ENCODE assay signal across 18 cellular contexts in genomic region chr11:134044514-134045284, GRCh38.
"Had no signal": no experiment of that assay in that cellular context is flagged by ENCODE, and none has a peak within 500 bp of the region (broad histone marks: within the 10 kb centered on the region; RNA-seq: fewer than 3 reads in every experiment).

No MANE protein-coding gene starts in this region.

- H3K4me1 Mint-ChIP-seq: activated naive CD8-positive, alpha-beta T cell treated with anti-CD3 and anti-CD28 coated beads for 36 hours had no signal

- H3K36me3 Mint-ChIP-seq: activated naive CD8-positive, alpha-beta T cell treated with anti-CD3 and anti-CD28 coated beads for 36 hours had no signal

- H3K27ac ChIP-seq: brain microvascular endothelial cell, lower lobe of right lung, SJSA1, thoracic aorta had no signal

- H3K36me3 ChIP-seq: brain microvascular endothelial cell, lower lobe of right lung, SJSA1, stomach, thoracic aorta had no signal

- H3K4me3 Mint-ChIP-seq: activated naive CD8-positive, alpha-beta T cell treated with anti-CD3 and anti-CD28 coated beads for 36 hours; nephron progenitor cell; T-helper 1 cell treated with Interleukin-12 subunit alpha and Interleukin-12 subunit beta and Interleukin-4 antibody, amounts not matched to agents 30 μg/mL and 1 μg/mL, for 36 hours had no signal

- H3K27ac Mint-ChIP-seq: activated naive CD8-positive, alpha-beta T cell treated with anti-CD3 and anti-CD28 coated beads for 36 hours; nephron progenitor cell; progenitor cell of endocrine pancreas; T-helper 1 cell treated with Interleukin-12 subunit alpha and Interleukin-12 subunit beta and Interleukin-4 antibody, amounts not matched to agents 30 μg/mL and 1 μg/mL, for 36 hours had no signal

- DNase-seq: activated CD4-positive, alpha-beta T cell treated with anti-CD3 and anti-CD28 coated beads, Interleukin-2, amount 50 U/mL, for 4 hours; activated naive CD4-positive, alpha-beta T cell; activated naive CD8-positive, alpha-beta T cell treated with anti-CD3 and anti-CD28 coated beads for 36 hours; activated T-cell treated with anti-CD3 and anti-CD28 coated beads for 4 hours; brain microvascular endothelial cell; cerebellar nuclear complex; effector CD8-positive, alpha-beta T cell; foreskin fibroblast; islet precursor cell; lower lobe of right lung; nephron progenitor cell; stimulated activated CD4-positive, alpha-beta T cell treated with anti-CD3 and anti-CD28 coated beads, Interleukin-4, amount 100 ng/mL, for 1 hour; stomach had no signal

- H3K27me3 ChIP-seq: brain microvascular endothelial cell, SJSA1 had no signal

- H3K9me3 Mint-ChIP-seq: activated naive CD8-positive, alpha-beta T cell treated with anti-CD3 and anti-CD28 coated beads for 36 hours; nephron progenitor cell; T-helper 1 cell treated with Interleukin-12 subunit alpha and Interleukin-12 subunit beta and Interleukin-4 antibody, amounts not matched to agents 30 μg/mL and 1 μg/mL, for 36 hours had no signal

- H3K9me3 ChIP-seq: lower lobe of right lung, SJSA1, stomach, thoracic aorta had no signal

- H3K4me3 ChIP-seq: lower lobe of right lung, SJSA1, stomach, thoracic aorta had no signal

- ATAC-seq: left colon, lower lobe of right lung had no signal
